10 cellular contexts compared by ENCODE assay signal in genomic region chr1:110012100-110012499, GRCh38. TPM values are rescaled to one million over a fixed set of nuclear protein-coding genes. Genes with fewer than 3 reads are reported as not detected.
DNase-seq lines count a peak whose midpoint lies in the region; ATAC-seq and TF ChIP-seq lines count a peak whose summit lies in the region.
"Had no signal": no experiment of that assay in that cellular context is flagged by ENCODE, and none has a peak within 500 bp of the region (broad histone marks: within the 10 kb centered on the region; RNA-seq: fewer than 3 reads in every experiment).

No MANE protein-coding gene starts in this region.

- DNase-seq in germinal center (ENCODE audit: low spot score) (peak; percentile 63), COLO829 (ENCODE audit: low spot score) (no peak), SW480 (ENCODE audit: low spot score) (no peak), osteocyte (ENCODE audit: extremely low spot score, unreplicated experiment) (no peak), type B pancreatic cell (ENCODE audit: extremely low spot score, unreplicated experiment) (no peak)
- DNase-seq: activated CD8-positive, alpha-beta memory T cell treated with anti-CD3 and anti-CD28 coated beads for 24 hours; NK-92 treated with Interleukin-12 subunit alpha and Interleukin-12 subunit beta, amount 100 ng/mL, for 24 hours had no signal

- H3K9me3 Mint-ChIP-seq in osteocyte (ENCODE audit: unreplicated experiment): no peaks in the 10 kb centered on the region
- no peaks in the 10 kb centered on the region for H3K9me3 Mint-ChIP-seq in type B pancreatic cell

- H3K27ac Mint-ChIP-seq in osteocyte (ENCODE audit: unreplicated experiment) (no peak overlapping the region), type B pancreatic cell (no peak overlapping the region)

- peaks cover 41% of the 10 kb centered on the region for H3K36me3 Mint-ChIP-seq in osteocyte (ENCODE audit: unreplicated experiment)
- peaks cover 34% of the 10 kb centered on the region for H3K36me3 Mint-ChIP-seq in type B pancreatic cell

- H3K27me3 Mint-ChIP-seq in osteocyte (ENCODE audit: unreplicated experiment) (no peaks in the 10 kb centered on the region), type B pancreatic cell (no peaks in the 10 kb centered on the region)

- H3K4me1 Mint-ChIP-seq in osteocyte (ENCODE audit: unreplicated experiment): peaks cover 5% of the 10 kb centered on the region
- peaks cover 9% of the 10 kb centered on the region for H3K4me1 Mint-ChIP-seq in type B pancreatic cell (ENCODE audit: unreplicated experiment)

- ATAC-seq in GM18511 (IDR thresholded peaks at IDR 0.05; ENCODE audit: unreplicated experiment): peak; percentile 76
- ATAC-seq in GM21447 (IDR thresholded peaks at IDR 0.05; ENCODE audit: unreplicated experiment): peak; percentile 62
- peak; percentile 67 for ATAC-seq in HG03280 (IDR thresholded peaks at IDR 0.05; ENCODE audit: unreplicated experiment)

- TF ChIP-seq CTCF in osteocyte (IDR thresholded peaks at IDR 0.05) (no peak), type B pancreatic cell (conservative IDR thresholded peaks at IDR 0.05) (no peak)

- H3K4me3 Mint-ChIP-seq in osteocyte (ENCODE audit: unreplicated experiment) (no peak overlapping the region), type B pancreatic cell (no peak overlapping the region)

RNA-seq across cellular contexts. Expression of gene STRIP1, which starts 22.3 kb away (rescaled TPM):
- total RNA-seq in osteocyte: 55.7 and 55.8 TPM in 2 replicates
- total RNA-seq in type B pancreatic cell (ENCODE audit: low replicate concordance): 46.7 and 69.2 TPM in 2 replicates

RNA-seq across cellular contexts. Expression of gene AHCYL1, which starts 27.5 kb away (rescaled TPM):
- total RNA-seq in osteocyte (77.0 and 79.3 TPM in 2 replicates), type B pancreatic cell (ENCODE audit: low replicate concordance) (87.1 and 88.1 TPM in 2 replicates)

RNA-seq across cellular contexts. Expression of gene ALX3, which starts 58.4 kb away (rescaled TPM):
- not detected in 2 replicates for total RNA-seq in osteocyte
- 1.4 and 19.8 TPM in 2 replicates for total RNA-seq in type B pancreatic cell (ENCODE audit: low replicate concordance)
